ENCODE assay signal across 10 cellular contexts in genomic region chr12:75389706-75390105, GRCh38. TPM values are rescaled to one million over a fixed set of nuclear protein-coding genes. Genes with fewer than 3 reads are reported as not detected.
A peak's percentile ranks its signal among the peaks of the same experiment; 100 is the strongest.
DNase-seq lines count a peak whose midpoint lies in the region; ATAC-seq and TF ChIP-seq lines count a peak whose summit lies in the region.
"Had no signal": no experiment of that assay in that cellular context is flagged by ENCODE, and none has a peak within 500 bp of the region (broad histone marks: within the 10 kb centered on the region; RNA-seq: fewer than 3 reads in every experiment).

No MANE protein-coding gene starts in this region.

- peak overlapping the region; percentile 93 for H3K4me3 Mint-ChIP-seq in CD4-positive, alpha-beta T cell

- no peaks in the 10 kb centered on the region for H3K9me3 ChIP-seq in CD4-positive, alpha-beta T cell (ENCODE audit: control insufficient read depth, low read length)
- no peaks in the 10 kb centered on the region for H3K9me3 ChIP-seq in parathyroid adenoma (ENCODE audit: control insufficient read depth, low read length)

- H3K4me1 Mint-ChIP-seq in CD4-positive, alpha-beta T cell (ENCODE audit: low read depth) = peaks cover 52% of the 10 kb centered on the region

- no peak overlapping the region for H3K9ac ChIP-seq in parathyroid adenoma

- no peak for TF ChIP-seq CTCF in CD4-positive, alpha-beta T cell (IDR thresholded peaks at IDR 0.05)
- TF ChIP-seq CTCF in dorsolateral prefrontal cortex (IDR thresholded peaks at IDR 0.05 in 54 of 56, conservative IDR thresholded peaks at IDR 0.05 in 2 of 56; ENCODE audit: low read depth in 1 of 56, partially characterized antibody in 56 of 56) (no peak), parathyroid adenoma (IDR thresholded peaks at IDR 0.05) (no peak), GM20000 (IDR thresholded peaks at IDR 0.05; ENCODE audit: extremely low read depth, missing control alignments) (no peak)

- H3K36me3 Mint-ChIP-seq in CD4-positive, alpha-beta T cell (ENCODE audit: low read depth) = no peaks in the 10 kb centered on the region

- no peaks in the 10 kb centered on the region for H3K9me3 Mint-ChIP-seq in CD4-positive, alpha-beta T cell

- DNase-seq in CD4-positive, alpha-beta T cell = no peak
- DNase-seq in OCI-M1 (lab: John Stamatoyannopoulos, UW) (peak; percentile 66), dorsolateral prefrontal cortex (no peak), GM20000 (ENCODE audit: low spot score) (no peak), NCI-H526 treated with DMSO at 0.1 percent for 48 hours (lab: John Stamatoyannopoulos, UW) (no peak)
- no peak for DNase-seq in activated CD4-positive, CD25-positive, alpha-beta regulatory T cell (lab: John Stamatoyannopoulos, UW)

- peaks cover 5% of the 10 kb centered on the region for H3K4me1 ChIP-seq in parathyroid adenoma

- H3K27me3 Mint-ChIP-seq in CD4-positive, alpha-beta T cell = no peaks in the 10 kb centered on the region

- CTCF ChIA-PET in CD4-positive, alpha-beta T cell (lab: Charles Lee) = interaction anchor here (1.4 to 2.9 kb wide), 2 partner anchors 12 to 55 kb away, joined by 3 to 9 read pairs; partner anchors contain the start of gene GLIPR1L1

- H3K4me3 ChIP-seq in dorsolateral prefrontal cortex (peak overlapping the region in 57 of 59 donors; percentile 49 to 86 (median 75)), parathyroid adenoma (ENCODE audit: low read depth, low read length) (peak overlapping the region; percentile 71)

- no peak overlapping the region for H3K27ac ChIP-seq in CD4-positive, alpha-beta T cell (ENCODE audit: low read depth, low read length)
- H3K27ac ChIP-seq in dorsolateral prefrontal cortex = peak overlapping the region in 55 of 59 donors; percentile 6 to 98 (median 92)
- peak overlapping the region; percentile 92 for H3K27ac ChIP-seq in parathyroid adenoma

- POLR2A ChIA-PET in CD4-positive, alpha-beta T cell (lab: Charles Lee) = interaction anchor here (0.7 to 1.4 kb wide), 2 partner anchors 81 to 91 kb away, joined by 3 to 4 read pairs; partner anchors contain the start of gene GLIPR1

- no peaks in the 10 kb centered on the region for H3K27me3 ChIP-seq in CD4-positive, alpha-beta T cell (ENCODE audit: control insufficient read depth, insufficient read depth, low read length)
- H3K27me3 ChIP-seq in dorsolateral prefrontal cortex = no peaks in the 10 kb centered on the region
- no peaks in the 10 kb centered on the region for H3K27me3 ChIP-seq in parathyroid adenoma (ENCODE audit: control insufficient read depth, insufficient read depth, low read length)

- H2AFZ ChIP-seq in parathyroid adenoma = peak overlapping the region; percentile 97

- no peaks in the 10 kb centered on the region for H3K79me2 ChIP-seq in parathyroid adenoma

- peak overlapping the region; percentile 98 for H3K27ac Mint-ChIP-seq in CD4-positive, alpha-beta T cell

- intact Hi-C loops in CD4-positive, alpha-beta T cell (cut with DNase I, micrococcal nuclease) = loop anchor here (2.0 to 10.0 kb wide), 7 partner anchors 52 to 1375 kb away; partner anchors contain the start of genes GLIPR1 (in 1 of the 2), GLIPR1L1 (in 1 of the 2), NAP1L1 (in 1 of the 2) and ZDHHC17 (in 1 of the 2)
- intact Hi-C loops in dorsolateral prefrontal cortex (cut with DNase I) = loop anchor here (2.0 to 10.0 kb wide), 4 partner anchors 55 to 645 kb away; partner anchors contain the start of genes PHLDA1 (in 2 of the 2), GLIPR1 (in 1 of the 2) and GLIPR1L1 (in 1 of the 2)

- H3K36me3 ChIP-seq in parathyroid adenoma (ENCODE audit: control insufficient read depth, insufficient read depth, low read length) = no peaks in the 10 kb centered on the region

- H3K4me2 ChIP-seq in parathyroid adenoma (ENCODE audit: low read length) = peak overlapping the region; percentile 78

- ATAC-seq in CD4-positive, alpha-beta T cell (ENCODE audit: poor library complexity) = no peak
- ATAC-seq in HG03439 (IDR thresholded peaks at IDR 0.05; ENCODE audit: unreplicated experiment) = no peak

RNA-seq across cellular contexts. Expression of gene GLIPR1L2, which starts 1.2 kb away (rescaled TPM):
- under 1 TPM; 0.44 to 0.56 TPM for total RNA-seq in CD4-positive, alpha-beta T cell
- 10 to 100 TPM in 1 of 120 experiments, 1 to 10 TPM in 118, under 1 TPM in 1; 0.80 to 10.4 (median 3.9) TPM for total RNA-seq in dorsolateral prefrontal cortex
- total RNA-seq: activated CD8-positive, alpha-beta memory T cell treated with anti-CD3 and anti-CD28 coated beads for 36 hours had no signal

RNA-seq across cellular contexts. Expression of gene GLIPR1L1, which starts 55.2 kb away (rescaled TPM):
- not detected for total RNA-seq in CD4-positive, alpha-beta T cell
- total RNA-seq in dorsolateral prefrontal cortex = not detected
- total RNA-seq: activated CD8-positive, alpha-beta memory T cell treated with anti-CD3 and anti-CD28 coated beads for 36 hours; H4 had no signal

RNA-seq across cellular contexts. Expression of gene CAPS2, which starts 59.6 kb away (rescaled TPM):
- total RNA-seq in CD4-positive, alpha-beta T cell = 1 to 10 TPM; 1.3 to 1.9 TPM
- 10 to 100 TPM; 26.0 to 75.4 (median 46.0) TPM for total RNA-seq in dorsolateral prefrontal cortex

Comparison
In these comparisons a context has a peak if more than half of its experiments do, and no peak if none do; other contexts are left out.
1. RNA of gene CAPS2, which starts 59.6 kb away (total RNA-seq): 26.0 to 75.4 TPM in dorsolateral prefrontal cortex; 1.3 to 1.9 TPM in CD4-positive, alpha-beta T cell; every median in the first group is over 4 times any median in the second.